ENCODE assay signal across 1 cellular context in genomic region chr1:44505210-44505993, GRCh38.
TF ChIP-seq lines count a peak whose summit lies in the region.

No MANE protein-coding gene starts in this region.

TF ChIP-seq in GM23338, 12 proteins besides CTCF, POLR2A, EP300 and RAD21 (continued from another document):
- TF ChIP-seq ZNF462 (CRISPR knock-in tag; IDR thresholded peaks at IDR 0.05) (no peak), ETS1 (IDR thresholded peaks at IDR 0.05) (no peak), EZH2 (IDR thresholded peaks at IDR 0.05; ENCODE audit: low read depth, unreplicated experiment) (no peak), JUNB (IDR thresholded peaks at IDR 0.05; ENCODE audit: unreplicated experiment) (no peak), CREB1 (CRISPR knock-in tag; IDR thresholded peaks at IDR 0.05; ENCODE audit: low read depth) (no peak), POLR2AphosphoS5 (IDR thresholded peaks at IDR 0.05; ENCODE audit: low read depth) (no peak), ZNF331 (CRISPR knock-in tag; IDR thresholded peaks at IDR 0.05; ENCODE audit: low read depth) (no peak), STAT1 (IDR thresholded peaks at IDR 0.05; ENCODE audit: unreplicated experiment) (no peak), REST (IDR thresholded peaks at IDR 0.05; ENCODE audit: unreplicated experiment) (no peak), NANOG (IDR thresholded peaks at IDR 0.05; ENCODE audit: borderline replicate concordance) (no peak)
